ENCODE assay signal across 24 cellular contexts in genomic region chr6:1066449-1066848, GRCh38.
"Had no signal": no experiment of that assay in that cellular context is flagged by ENCODE, and none has a peak within 500 bp of the region (broad histone marks: within the 10 kb centered on the region; RNA-seq: fewer than 3 reads in every experiment).

No MANE protein-coding gene starts in this region.

- H3K4me1 Mint-ChIP-seq: immature natural killer cell; naive B cell; naive thymus-derived CD8-positive, alpha-beta T cell had no signal

- H3K36me3 Mint-ChIP-seq: immature natural killer cell; mesothelial cell of epicardium; naive B cell; naive thymus-derived CD8-positive, alpha-beta T cell had no signal

- DNase-seq: colonic mucosa; dermis blood vessel endothelial cell; dorsolateral prefrontal cortex; effector CD4-positive, alpha-beta T cell; effector memory CD4-positive, alpha-beta T cell; erythroblast; esophagus squamous epithelium; foreskin melanocyte; gastrocnemius medialis; glutamatergic neuron; head of caudate nucleus; heart right ventricle; hypothalamus; immature natural killer cell; left cardiac atrium; left lung; left ventricle myocardium superior; lower lobe of right lung; mucosa of descending colon; naive B cell; naive thymus-derived CD8-positive, alpha-beta T cell had no signal

- H3K36me3 ChIP-seq: colonic mucosa, esophagus squamous epithelium, gastrocnemius medialis, heart right ventricle, left lung, lower lobe of right lung had no signal

- H3K9me3 Mint-ChIP-seq: immature natural killer cell; mesothelial cell of epicardium; naive thymus-derived CD8-positive, alpha-beta T cell had no signal

- H3K4me1 ChIP-seq: colonic mucosa, gastrocnemius medialis, left lung, lower lobe of right lung had no signal

- H3K9me3 ChIP-seq: colonic mucosa, esophagus squamous epithelium, gastrocnemius medialis, heart right ventricle, left lung, lower lobe of right lung, mucosa of descending colon had no signal

- H3K27ac ChIP-seq: colonic mucosa, dorsolateral prefrontal cortex, epithelial cell of prostate, esophagus squamous epithelium, gastrocnemius medialis, heart right ventricle, left lung, lower lobe of right lung had no signal

- H3K27me3 ChIP-seq: colonic mucosa, esophagus squamous epithelium, gastrocnemius medialis, left lung had no signal

- H3K4me3 Mint-ChIP-seq: immature natural killer cell; mesothelial cell of epicardium; naive B cell; naive thymus-derived CD8-positive, alpha-beta T cell had no signal

- H3K27ac Mint-ChIP-seq: immature natural killer cell; mesothelial cell of epicardium; naive B cell; naive thymus-derived CD8-positive, alpha-beta T cell had no signal

- ATAC-seq: esophagus mucosa; gastrocnemius medialis; heart right ventricle; left cardiac atrium; left lung; left ventricle myocardium superior; lower lobe of right lung; mucosa of descending colon; naive thymus-derived CD8-positive, alpha-beta T cell had no signal

- H3K4me3 ChIP-seq: colonic mucosa, dorsolateral prefrontal cortex, esophagus squamous epithelium, gastrocnemius medialis, heart right ventricle, left lung, lower lobe of right lung, mucosa of descending colon had no signal
